9 cellular contexts compared by ENCODE assay signal in genomic region chr14:100439781-100440180, GRCh38.
DNase-seq lines count a peak whose midpoint lies in the region; ATAC-seq and TF ChIP-seq lines count a peak whose summit lies in the region.
"Had no signal": no experiment of that assay in that cellular context is flagged by ENCODE, and none has a peak within 500 bp of the region (broad histone marks: within the 10 kb centered on the region; RNA-seq: fewer than 3 reads in every experiment).

No MANE protein-coding gene starts in this region.

- H3K9me3 ChIP-seq in gastroesophageal sphincter, result no peaks in the 10 kb centered on the region
- no peaks in the 10 kb centered on the region for H3K9me3 ChIP-seq in gastrocnemius medialis
- H3K9me3 ChIP-seq in H9 (ENCODE audit: control insufficient read depth, low read depth, low read length), result no peaks in the 10 kb centered on the region
- no peaks in the 10 kb centered on the region for H3K9me3 ChIP-seq in Caco-2

- H3K36me3 Mint-ChIP-seq in H9 (ENCODE audit: insufficient read depth in 1 of 3, low read depth in 3 of 3) (no peaks in the 10 kb centered on the region), Caco-2 (ENCODE audit: insufficient read depth, unreplicated experiment) (no peaks in the 10 kb centered on the region)

- TF ChIP-seq CTCF in gastroesophageal sphincter (IDR thresholded peaks at IDR 0.05) (no peak), gastrocnemius medialis (IDR thresholded peaks at IDR 0.05 in 4 of 5, conservative IDR thresholded peaks at IDR 0.05 in 1 of 5) (no peak), H9 (conservative IDR thresholded peaks at IDR 0.05) (no peak), Caco-2 (IDR thresholded peaks at IDR 0.05; ENCODE audit: insufficient read depth in 1 of 2, low read depth in 1 of 2, low read length in 1 of 2, severe bottlenecking in 1 of 2, unreplicated experiment in 1 of 2) (no peak)

- H3K14ac ChIP-seq in H9 (ENCODE audit: insufficient read depth, low read length), result no peak overlapping the region

- H3K4me1 Mint-ChIP-seq in H9, result peaks cover 34% of the 10 kb centered on the region in 2 experiments
- peaks cover 4% of the 10 kb centered on the region for H3K4me1 Mint-ChIP-seq in Caco-2 (ENCODE audit: low read depth, unreplicated experiment)

- no peak overlapping the region for H3K4me2 ChIP-seq in H9 (ENCODE audit: insufficient read depth, insufficient read length, low read length)

- H3K4me3 Mint-ChIP-seq in H9, result 0 out of 5 replicates have a peak overlapping the region, but pooled peaks of 1 of the 2 experiments have one; percentile 37
- no peak overlapping the region for H3K4me3 Mint-ChIP-seq in Caco-2 (ENCODE audit: unreplicated experiment)
- H3K4me3 Mint-ChIP-seq: activated CD4-positive, alpha-beta T cell treated with anti-CD3 and anti-CD28 coated beads, Interleukin-2, amount 10 ng/mL, durations not matched to agents 7 days and 5 days had no signal

- H3K27me3 ChIP-seq in gastroesophageal sphincter, result no peaks in the 10 kb centered on the region
- no peaks in the 10 kb centered on the region for H3K27me3 ChIP-seq in gastrocnemius medialis
- H3K27me3 ChIP-seq in H9 (ENCODE audit: insufficient read depth, low read length), result no peaks in the 10 kb centered on the region
- no peaks in the 10 kb centered on the region for H3K27me3 ChIP-seq in Caco-2 (replicated peaks; ENCODE audit: control insufficient read depth, insufficient read depth, low read length)

- POLR2A ChIA-PET in Caco-2 (lab: Charles Lee), result interaction anchor here (0.6 kb wide), 1 partner anchor 64 kb away, joined by 3 read pairs; no protein-coding TSS in a partner anchor

- intact Hi-C loops in gastrocnemius medialis (cut with DNase I; ENCODE audit: low total_unique reads) (loop anchor here (1.0 kb wide), 1 partner anchor 206 kb away; no protein-coding TSS in a partner anchor), Caco-2 (cut with micrococcal nuclease; ENCODE audit: unreplicated experiment) (loop anchor here (1.0 kb wide), 1 partner anchor 206 kb away; no protein-coding TSS in a partner anchor)

- H2BK120ac ChIP-seq in H9 (ENCODE audit: low read depth, low read length, poor library complexity, severe bottlenecking), result no peak overlapping the region

- no peaks in the 10 kb centered on the region for H4K20me1 ChIP-seq in H9 (ENCODE audit: control insufficient read depth, insufficient read depth, insufficient read length)

- H3K79me1 ChIP-seq in H9 (ENCODE audit: insufficient read depth, low read depth, low read length, poor library complexity, severe bottlenecking), result no peaks in the 10 kb centered on the region

- no peaks in the 10 kb centered on the region for H3K79me2 ChIP-seq in H9 (ENCODE audit: insufficient read depth, low read length)

- H3K27ac ChIP-seq in angular gyrus (ENCODE audit: low read depth, low read length) (peak overlapping the region; percentile 80), gastroesophageal sphincter (peak overlapping the region in 1 of 4 donors; percentile 58), gastrocnemius medialis (peak overlapping the region in 3 of 4 donors; percentile 23 to 36 (median 27)), H9 (ENCODE audit: insufficient read length, low read depth, low read length) (no peak overlapping the region)

- no peak overlapping the region for H3K23ac ChIP-seq in H9 (ENCODE audit: insufficient read length, low read depth, low read length)

- no peaks in the 10 kb centered on the region for H3K23me2 ChIP-seq in H9 (ENCODE audit: insufficient read length, low read depth, low read length, poor library complexity, severe bottlenecking)

- no peak overlapping the region for H2AFZ ChIP-seq in H9 (ENCODE audit: low read length)

- CTCF ChIA-PET in Caco-2 (lab: Charles Lee), result interaction anchor here (0.6 to 2.9 kb wide), 9 partner anchors 19 to 460 kb away, joined by 3 to 63 read pairs (median 4); no protein-coding TSS in a partner anchor

- H3K36me3 ChIP-seq in gastroesophageal sphincter (no peaks in the 10 kb centered on the region), gastrocnemius medialis (no peaks in the 10 kb centered on the region), Caco-2 (ENCODE audit: control insufficient read depth, insufficient read depth, low read length) (no peaks in the 10 kb centered on the region)

- H4K8ac ChIP-seq in H9 (replicated peaks; ENCODE audit: insufficient read length, low read depth, low read length), result no peak overlapping the region

- no peak overlapping the region for H3K9ac ChIP-seq in H9 (ENCODE audit: extremely low read depth, insufficient read length, low read length)

- no peak overlapping the region for H4K91ac ChIP-seq in H9 (ENCODE audit: insufficient read length, low read depth, low read length)

- H2BK20ac ChIP-seq in H9 (ENCODE audit: low read depth, low read length, poor library complexity, severe bottlenecking), result no peak overlapping the region

- no peak overlapping the region for H4K5ac ChIP-seq in H9 (ENCODE audit: insufficient read length, low read depth, low read length)

- H3K18ac ChIP-seq in H9 (ENCODE audit: insufficient read length, low read depth, low read length), result no peak overlapping the region

- no peak overlapping the region for H3K4me3 ChIP-seq in gastroesophageal sphincter
- no peak overlapping the region for H3K4me3 ChIP-seq in gastrocnemius medialis
- no peak overlapping the region for H3K4me3 ChIP-seq in Caco-2 (ENCODE audit: low read depth, low read length)

- in situ Hi-C loops in gastrocnemius medialis (cut with MboI; ENCODE audit: low sequenced_read_pairs in 4 of 4), result loop anchor here (5.0 to 10.0 kb wide), 2 partner anchors 205 to 208 kb away; no protein-coding TSS in a partner anchor

- peak; percentile 46 for ATAC-seq in gastroesophageal sphincter
- ATAC-seq in gastrocnemius medialis, result peak; percentile 36 to 43
- ATAC-seq in activated CD4-positive, CD25-positive, alpha-beta regulatory T cell treated with anti-CD3 and anti-CD28 coated beads, Interleukin-2, amount 50 U/mL, for 24 hours, result no peak
- no peak for ATAC-seq in GM18498 (IDR thresholded peaks at IDR 0.05; ENCODE audit: unreplicated experiment)

- no peak overlapping the region for H3K56ac ChIP-seq in H9 (ENCODE audit: insufficient read length, low read depth, low read length)

- DNase-seq in H4 (ENCODE audit: low spot score) (peak; percentile 36), gastrocnemius medialis (no peak), H9 (no peak), Caco-2 (no peak)

- no peak for TF ChIP-seq EP300 in gastroesophageal sphincter (IDR thresholded peaks at IDR 0.05)

- BruUV-seq in Caco-2 (replicated peaks; lab: Mats Ljungman, UMichigan), result no TSS peak

- no peak overlapping the region for H2BK15ac ChIP-seq in H9 (ENCODE audit: low read depth, low read length)

- H3K4me1 ChIP-seq in gastroesophageal sphincter (peaks cover 0 to 48% (median 7%) of the 10 kb centered on the region in 3 donors), gastrocnemius medialis (peaks cover 14 to 20% of the 10 kb centered on the region in 2 donors), H9 (ENCODE audit: insufficient read depth, low read length) (peaks cover 2% of the 10 kb centered on the region; the same call in 1 of the 2 replicates), Caco-2 (no peaks in the 10 kb centered on the region)

- peak overlapping the region in 1 of 3 experiments; percentile 42; a peak in 1 of 7 replicates for H3K27ac Mint-ChIP-seq in H9
- no peak overlapping the region for H3K27ac Mint-ChIP-seq in Caco-2 (ENCODE audit: unreplicated experiment)
- H3K27ac Mint-ChIP-seq: activated CD4-positive, alpha-beta T cell treated with anti-CD3 and anti-CD28 coated beads, Interleukin-2, amount 10 ng/mL, durations not matched to agents 7 days and 5 days had no signal

- TF ChIP-seq POLR2A in gastroesophageal sphincter (IDR thresholded peaks at IDR 0.05) (no peak), gastrocnemius medialis (IDR thresholded peaks at IDR 0.05) (no peak)

- H3T11ph ChIP-seq in H9 (ENCODE audit: low read length), result no peak overlapping the region

- H2BK12ac ChIP-seq in H9 (ENCODE audit: insufficient read length, low read depth, low read length), result no peak overlapping the region

- no peaks in the 10 kb centered on the region for H3K9me3 Mint-ChIP-seq in H9
- H3K9me3 Mint-ChIP-seq in Caco-2 (ENCODE audit: unreplicated experiment), result no peaks in the 10 kb centered on the region
- H3K9me3 Mint-ChIP-seq: activated CD4-positive, alpha-beta T cell treated with anti-CD3 and anti-CD28 coated beads, Interleukin-2, amount 10 ng/mL, durations not matched to agents 7 days and 5 days had no signal

- 47% methylated on average over 6 of the region's 6 CpGs; no CpG with 5 or more reads in 1 of the 2 donors for WGBS in gastroesophageal sphincter (ENCODE audit: low coverage in 1 of 2), 2 donors
- no CpG with 5 or more reads among the region's 6 CpGs for WGBS in H9 (ENCODE audit: extremely low coverage, insufficient read length, low lambda C conversion rate)

- H2BK5ac ChIP-seq in H9 (ENCODE audit: insufficient read length, low read length), result no peak overlapping the region

- H2AK5ac ChIP-seq in H9 (ENCODE audit: insufficient read length, low read length), result no peak overlapping the region

- no peak overlapping the region for H3K4ac ChIP-seq in H9 (ENCODE audit: low read depth, low read length)

- H3K27me3 Mint-ChIP-seq in H9 (ENCODE audit: low read depth) (no peaks in the 10 kb centered on the region), Caco-2 (ENCODE audit: insufficient read depth, unreplicated experiment) (no peaks in the 10 kb centered on the region)
- H3K27me3 Mint-ChIP-seq: activated CD4-positive, alpha-beta T cell treated with anti-CD3 and anti-CD28 coated beads, Interleukin-2, amount 10 ng/mL, durations not matched to agents 7 days and 5 days had no signal

Comparison
In these comparisons a context has a peak if more than half of its experiments do, and no peak if none do; other contexts are left out.
1. ATAC-seq: peak in gastroesophageal sphincter (single experiment) and gastrocnemius medialis (2 of 2); none in activated CD4-positive, CD25-positive, alpha-beta regulatory T cell treated with anti-CD3 and anti-CD28 coated beads, Interleukin-2, amount 50 U/mL, for 24 hours (0 of 2) and GM18498 (single experiment).